ENCODE assay signal across 22 cellular contexts in genomic region chr7:17996040-17996439, GRCh38. TPM values are rescaled to one million over a fixed set of nuclear protein-coding genes. Genes with fewer than 3 reads are reported as not detected.
A peak's percentile ranks its signal among the peaks of the same experiment; 100 is the strongest.
DNase-seq lines count a peak whose midpoint lies in the region; ATAC-seq, FAIRE-seq and TF ChIP-seq lines count a peak whose summit lies in the region.
"Had no signal": no experiment of that assay in that cellular context is flagged by ENCODE, and none has a peak within 500 bp of the region (broad histone marks: within the 10 kb centered on the region; RNA-seq: fewer than 3 reads in every experiment).

No MANE protein-coding gene starts in this region.

- no peak for TF ChIP-seq POLR2A in H54 (IDR thresholded peaks at IDR 0.05; ENCODE audit: low read depth, low read length)

- H3K4me1 ChIP-seq in left lung = no peaks in the 10 kb centered on the region
- H3K4me1 ChIP-seq: BLaER1, Caco-2 had no signal

- H3K4me3 ChIP-seq in left lung = no peak overlapping the region
- H3K4me3 ChIP-seq: BLaER1 had no signal

- H3K27ac Mint-ChIP-seq in natural killer cell treated with Interleukin-12 subunit alpha and Interleukin-12 subunit beta and Interleukin-15 and Interleukin-18, amount 100 ng/mL, for 72 hours = no peak overlapping the region
- H3K27ac Mint-ChIP-seq: B cell; CD4-positive, CD25-positive, alpha-beta regulatory T cell; CD8-positive, alpha-beta T cell had no signal

- no peak for TF ChIP-seq CTCF in left lung (IDR thresholded peaks at IDR 0.05)

- H3K36me3 Mint-ChIP-seq in natural killer cell treated with Interleukin-12 subunit alpha and Interleukin-12 subunit beta and Interleukin-15 and Interleukin-18, amount 100 ng/mL, for 72 hours = no peaks in the 10 kb centered on the region
- H3K36me3 Mint-ChIP-seq: CD4-positive, CD25-positive, alpha-beta regulatory T cell; CD8-positive, alpha-beta T cell had no signal

- peaks cover 5 to 13% of the 10 kb centered on the region in 2 donors for H3K27me3 Mint-ChIP-seq in natural killer cell treated with Interleukin-12 subunit alpha and Interleukin-12 subunit beta and Interleukin-15 and Interleukin-18, amount 100 ng/mL, for 72 hours
- H3K27me3 Mint-ChIP-seq: B cell had no signal

- ATAC-seq in left lung = peak; percentile 62
- ATAC-seq in natural killer cell treated with Interleukin-12 subunit alpha and Interleukin-12 subunit beta and Interleukin-15 and Interleukin-18, amount 100 ng/mL, for 72 hours = no peak
- ATAC-seq: CD8-positive, alpha-beta T cell had no signal

- peak overlapping the region in 1 of 2 donors; percentile 37 for H3K27ac ChIP-seq in left lung
- H3K27ac ChIP-seq: 22Rv1, BLaER1, C4-2B had no signal

- peak; percentile 45 for FAIRE-seq in H54 (lab: Jason Lieb, UNC)
- FAIRE-seq: A204.1, GM12891 had no signal

- H3K9me3 ChIP-seq in left lung = peaks cover 0 to 9% of the 10 kb centered on the region in 2 donors
- H3K9me3 ChIP-seq: Caco-2 had no signal

- no peaks in the 10 kb centered on the region for H3K27me3 ChIP-seq in left lung
- H3K27me3 ChIP-seq: BLaER1 had no signal

- no peak overlapping the region for H3K4me3 Mint-ChIP-seq in natural killer cell treated with Interleukin-12 subunit alpha and Interleukin-12 subunit beta and Interleukin-15 and Interleukin-18, amount 100 ng/mL, for 72 hours
- H3K4me3 Mint-ChIP-seq: B cell; CD4-positive, CD25-positive, alpha-beta regulatory T cell; CD8-positive, alpha-beta T cell had no signal

- H3K4me1 Mint-ChIP-seq in natural killer cell treated with Interleukin-12 subunit alpha and Interleukin-12 subunit beta and Interleukin-15 and Interleukin-18, amount 100 ng/mL, for 72 hours (ENCODE audit: low read depth in 2 of 2) = no peaks in the 10 kb centered on the region
- H3K4me1 Mint-ChIP-seq: B cell had no signal

- DNase-seq in DMS79 treated with DMSO at 0.1 percent for 48 hours (lab: John Stamatoyannopoulos, UW) (peak; percentile 38), DMS79 (lab: John Stamatoyannopoulos, UW) (no peak), H54 (ENCODE audit: insufficient read length, low spot score) (no peak), left lung (no peak), putamen (ENCODE audit: low spot score) (no peak)
- DNase-seq in natural killer cell treated with Interleukin-12 subunit alpha and Interleukin-12 subunit beta and Interleukin-15 and Interleukin-18, amount 100 ng/mL, for 72 hours (ENCODE audit: low spot score) = no peak
- DNase-seq: Caco-2; CD4-positive, CD25-positive, alpha-beta regulatory T cell; CD8-positive, alpha-beta T cell; DMS153; GF-D8; GOT3; H7; HCEC 1CT had no signal

- no peaks in the 10 kb centered on the region for H3K9me3 Mint-ChIP-seq in natural killer cell treated with Interleukin-12 subunit alpha and Interleukin-12 subunit beta and Interleukin-15 and Interleukin-18, amount 100 ng/mL, for 72 hours

- intact Hi-C loops in left lung (cut with DNase I) = no loop called here

- H3K36me3 ChIP-seq in left lung = no peaks in the 10 kb centered on the region
- H3K36me3 ChIP-seq: BLaER1 had no signal

RNA-seq across cellular contexts. Expression of gene PRPS1L1, which starts 31.6 kb away (rescaled TPM):
- not detected for total RNA-seq in left lung
- total RNA-seq in natural killer cell treated with Interleukin-12 subunit alpha and Interleukin-12 subunit beta and Interleukin-15 and Interleukin-18, amount 100 ng/mL, for 72 hours = not detected
- total RNA-seq: B cell; Caco-2; CD4-positive, CD25-positive, alpha-beta regulatory T cell; CD8-positive, alpha-beta T cell; Daoy; G401; H7 had no signal

RNA-seq across cellular contexts. Expression of gene SNX13, which starts 55.7 kb away (rescaled TPM):
- 10 to 100 TPM; 49.4 to 51.4 TPM for total RNA-seq in left lung
- total RNA-seq in natural killer cell treated with Interleukin-12 subunit alpha and Interleukin-12 subunit beta and Interleukin-15 and Interleukin-18, amount 100 ng/mL, for 72 hours = 10 to 100 TPM; 32.2 to 34.2 TPM
